1 cellular context compared by ENCODE assay signal in the genomic region with DNA sequence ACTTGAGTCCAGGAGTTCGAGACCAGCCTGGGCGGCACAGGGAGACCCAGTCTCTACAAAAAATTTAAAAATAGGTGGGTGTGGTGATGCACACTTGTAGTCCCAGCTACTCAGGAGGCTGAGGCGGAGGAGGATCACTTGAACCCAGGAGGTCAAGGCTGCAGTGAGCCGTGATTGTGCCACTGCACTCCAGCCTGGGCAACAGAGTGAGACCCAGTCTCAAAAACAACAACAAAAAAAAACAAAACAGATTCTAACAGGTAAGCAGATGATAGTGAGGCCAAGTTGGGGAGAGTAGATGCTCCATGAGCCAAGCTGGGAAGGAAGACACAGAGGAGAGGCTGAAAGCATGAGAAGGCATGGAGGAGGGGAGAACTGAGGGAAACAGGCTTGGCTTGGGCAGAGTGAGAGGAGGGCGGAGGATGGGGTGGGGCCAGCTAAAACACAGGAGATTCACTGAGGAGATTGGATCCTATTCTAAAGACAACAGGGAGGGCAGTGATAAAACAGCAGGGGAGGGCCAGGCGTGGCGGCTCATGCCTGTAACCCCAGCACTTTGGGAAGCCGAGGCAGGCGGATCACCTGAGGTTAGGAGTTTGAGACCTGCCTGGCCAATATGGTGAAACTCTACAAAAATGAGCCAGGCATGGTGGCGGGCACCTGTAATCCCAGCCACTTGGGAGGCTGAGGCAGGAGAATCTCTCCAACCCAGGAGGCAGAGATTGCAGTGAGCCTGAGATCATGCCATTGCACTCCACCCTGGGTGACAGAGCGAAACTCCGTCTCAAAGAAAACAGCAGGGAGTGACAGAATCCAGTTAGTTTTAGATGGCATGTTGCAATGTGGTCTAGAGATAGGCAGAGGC.
A peak's percentile ranks its signal among the peaks of the same experiment; 100 is the strongest.
TF ChIP-seq lines count a peak whose summit lies in the region.

No MANE protein-coding gene starts in this region.

TF ChIP-seq in HEK293, 187 proteins besides CTCF, POLR2A, EP300 and RAD21 (continued from another document and continues in another):
- TF ChIP-seq, protein P1, sequence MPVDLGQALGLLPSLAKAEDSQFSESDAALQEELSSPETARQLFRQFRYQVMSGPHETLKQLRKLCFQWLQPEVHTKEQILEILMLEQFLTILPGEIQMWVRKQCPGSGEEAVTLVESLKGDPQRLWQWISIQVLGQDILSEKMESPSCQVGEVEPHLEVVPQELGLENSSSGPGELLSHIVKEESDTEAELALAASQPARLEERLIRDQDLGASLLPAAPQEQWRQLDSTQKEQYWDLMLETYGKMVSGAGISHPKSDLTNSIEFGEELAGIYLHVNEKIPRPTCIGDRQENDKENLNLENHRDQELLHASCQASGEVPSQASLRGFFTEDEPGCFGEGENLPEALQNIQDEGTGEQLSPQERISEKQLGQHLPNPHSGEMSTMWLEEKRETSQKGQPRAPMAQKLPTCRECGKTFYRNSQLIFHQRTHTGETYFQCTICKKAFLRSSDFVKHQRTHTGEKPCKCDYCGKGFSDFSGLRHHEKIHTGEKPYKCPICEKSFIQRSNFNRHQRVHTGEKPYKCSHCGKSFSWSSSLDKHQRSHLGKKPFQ (tag by site-specific recombination; IDR thresholded peaks at IDR 0.05), result 0 out of 2 replicates have a peak, but pooled peaks have one; percentile 22
- TF ChIP-seq, protein P2, sequence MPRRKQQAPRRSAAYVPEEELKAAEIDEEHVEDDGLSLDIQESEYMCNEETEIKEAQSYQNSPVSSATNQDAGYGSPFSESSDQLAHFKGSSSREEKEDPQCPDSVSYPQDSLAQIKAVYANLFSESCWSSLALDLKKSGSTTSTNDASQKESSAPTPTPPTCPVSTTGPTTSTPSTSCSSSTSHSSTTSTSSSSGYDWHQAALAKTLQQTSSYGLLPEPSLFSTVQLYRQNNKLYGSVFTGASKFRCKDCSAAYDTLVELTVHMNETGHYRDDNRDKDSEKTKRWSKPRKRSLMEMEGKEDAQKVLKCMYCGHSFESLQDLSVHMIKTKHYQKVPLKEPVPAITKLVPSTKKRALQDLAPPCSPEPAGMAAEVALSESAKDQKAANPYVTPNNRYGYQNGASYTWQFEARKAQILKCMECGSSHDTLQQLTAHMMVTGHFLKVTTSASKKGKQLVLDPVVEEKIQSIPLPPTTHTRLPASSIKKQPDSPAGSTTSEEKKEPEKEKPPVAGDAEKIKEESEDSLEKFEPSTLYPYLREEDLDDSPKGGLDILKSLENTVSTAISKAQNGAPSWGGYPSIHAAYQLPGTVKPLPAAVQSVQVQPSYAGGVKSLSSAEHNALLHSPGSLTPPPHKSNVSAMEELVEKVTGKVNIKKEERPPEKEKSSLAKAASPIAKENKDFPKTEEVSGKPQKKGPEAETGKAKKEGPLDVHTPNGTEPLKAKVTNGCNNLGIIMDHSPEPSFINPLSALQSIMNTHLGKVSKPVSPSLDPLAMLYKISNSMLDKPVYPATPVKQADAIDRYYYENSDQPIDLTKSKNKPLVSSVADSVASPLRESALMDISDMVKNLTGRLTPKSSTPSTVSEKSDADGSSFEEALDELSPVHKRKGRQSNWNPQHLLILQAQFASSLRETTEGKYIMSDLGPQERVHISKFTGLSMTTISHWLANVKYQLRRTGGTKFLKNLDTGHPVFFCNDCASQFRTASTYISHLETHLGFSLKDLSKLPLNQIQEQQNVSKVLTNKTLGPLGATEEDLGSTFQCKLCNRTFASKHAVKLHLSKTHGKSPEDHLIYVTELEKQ (tag by site-specific recombination; IDR thresholded peaks at IDR 0.05; ENCODE audit: borderline replicate concordance), result no peak
- no peak for TF ChIP-seq SALL2 (tag by site-specific recombination; IDR thresholded peaks at IDR 0.05; ENCODE audit: borderline replicate concordance)
- TF ChIP-seq ZNF426 (tag by site-specific recombination; IDR thresholded peaks at IDR 0.05), result no peak
- TF ChIP-seq ZNF292 (tag by site-specific recombination; IDR thresholded peaks at IDR 0.05; ENCODE audit: borderline replicate concordance, low read depth), result no peak
- TF ChIP-seq ZNF571 (tag by site-specific recombination; IDR thresholded peaks at IDR 0.05), result no peak
- no peak for TF ChIP-seq ZNF366 (tag by site-specific recombination; conservative IDR thresholded peaks at IDR 0.05)
- no peak for TF ChIP-seq ZNF830 (tag by site-specific recombination; IDR thresholded peaks at IDR 0.05; ENCODE audit: low read depth)
- TF ChIP-seq SP7 (tag by site-specific recombination; IDR thresholded peaks at IDR 0.05), result 0 out of 2 replicates have a peak, but pooled peaks have one; percentile 17
- TF ChIP-seq ZNF48 (tag by site-specific recombination; IDR thresholded peaks at IDR 0.05), result no peak
- TF ChIP-seq ZNF138 (tag by site-specific recombination; IDR thresholded peaks at IDR 0.05; ENCODE audit: borderline replicate concordance), result no peak
- TF ChIP-seq, protein P3, sequence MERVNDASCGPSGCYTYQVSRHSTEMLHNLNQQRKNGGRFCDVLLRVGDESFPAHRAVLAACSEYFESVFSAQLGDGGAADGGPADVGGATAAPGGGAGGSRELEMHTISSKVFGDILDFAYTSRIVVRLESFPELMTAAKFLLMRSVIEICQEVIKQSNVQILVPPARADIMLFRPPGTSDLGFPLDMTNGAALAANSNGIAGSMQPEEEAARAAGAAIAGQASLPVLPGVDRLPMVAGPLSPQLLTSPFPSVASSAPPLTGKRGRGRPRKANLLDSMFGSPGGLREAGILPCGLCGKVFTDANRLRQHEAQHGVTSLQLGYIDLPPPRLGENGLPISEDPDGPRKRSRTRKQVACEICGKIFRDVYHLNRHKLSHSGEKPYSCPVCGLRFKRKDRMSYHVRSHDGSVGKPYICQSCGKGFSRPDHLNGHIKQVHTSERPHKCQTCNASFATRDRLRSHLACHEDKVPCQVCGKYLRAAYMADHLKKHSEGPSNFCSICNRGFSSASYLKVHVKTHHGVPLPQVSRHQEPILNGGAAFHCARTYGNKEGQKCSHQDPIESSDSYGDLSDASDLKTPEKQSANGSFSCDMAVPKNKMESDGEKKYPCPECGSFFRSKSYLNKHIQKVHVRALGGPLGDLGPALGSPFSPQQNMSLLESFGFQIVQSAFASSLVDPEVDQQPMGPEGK (tag by site-specific recombination; IDR thresholded peaks at IDR 0.05), result no peak
- TF ChIP-seq, protein P4, sequence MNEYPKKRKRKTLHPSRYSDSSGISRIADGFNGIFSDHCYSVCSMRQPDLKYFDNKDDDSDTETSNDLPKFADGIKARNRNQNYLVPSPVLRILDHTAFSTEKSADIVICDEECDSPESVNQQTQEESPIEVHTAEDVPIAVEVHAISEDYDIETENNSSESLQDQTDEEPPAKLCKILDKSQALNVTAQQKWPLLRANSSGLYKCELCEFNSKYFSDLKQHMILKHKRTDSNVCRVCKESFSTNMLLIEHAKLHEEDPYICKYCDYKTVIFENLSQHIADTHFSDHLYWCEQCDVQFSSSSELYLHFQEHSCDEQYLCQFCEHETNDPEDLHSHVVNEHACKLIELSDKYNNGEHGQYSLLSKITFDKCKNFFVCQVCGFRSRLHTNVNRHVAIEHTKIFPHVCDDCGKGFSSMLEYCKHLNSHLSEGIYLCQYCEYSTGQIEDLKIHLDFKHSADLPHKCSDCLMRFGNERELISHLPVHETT (tag by site-specific recombination; IDR thresholded peaks at IDR 0.05), result no peak
- TF ChIP-seq ZNF223 (tag by site-specific recombination; IDR thresholded peaks at IDR 0.05), result no peak
- no peak for TF ChIP-seq SETDB1 (IDR thresholded peaks at IDR 0.05; ENCODE audit: insufficient read length, low read length)
- TF ChIP-seq, protein P5, sequence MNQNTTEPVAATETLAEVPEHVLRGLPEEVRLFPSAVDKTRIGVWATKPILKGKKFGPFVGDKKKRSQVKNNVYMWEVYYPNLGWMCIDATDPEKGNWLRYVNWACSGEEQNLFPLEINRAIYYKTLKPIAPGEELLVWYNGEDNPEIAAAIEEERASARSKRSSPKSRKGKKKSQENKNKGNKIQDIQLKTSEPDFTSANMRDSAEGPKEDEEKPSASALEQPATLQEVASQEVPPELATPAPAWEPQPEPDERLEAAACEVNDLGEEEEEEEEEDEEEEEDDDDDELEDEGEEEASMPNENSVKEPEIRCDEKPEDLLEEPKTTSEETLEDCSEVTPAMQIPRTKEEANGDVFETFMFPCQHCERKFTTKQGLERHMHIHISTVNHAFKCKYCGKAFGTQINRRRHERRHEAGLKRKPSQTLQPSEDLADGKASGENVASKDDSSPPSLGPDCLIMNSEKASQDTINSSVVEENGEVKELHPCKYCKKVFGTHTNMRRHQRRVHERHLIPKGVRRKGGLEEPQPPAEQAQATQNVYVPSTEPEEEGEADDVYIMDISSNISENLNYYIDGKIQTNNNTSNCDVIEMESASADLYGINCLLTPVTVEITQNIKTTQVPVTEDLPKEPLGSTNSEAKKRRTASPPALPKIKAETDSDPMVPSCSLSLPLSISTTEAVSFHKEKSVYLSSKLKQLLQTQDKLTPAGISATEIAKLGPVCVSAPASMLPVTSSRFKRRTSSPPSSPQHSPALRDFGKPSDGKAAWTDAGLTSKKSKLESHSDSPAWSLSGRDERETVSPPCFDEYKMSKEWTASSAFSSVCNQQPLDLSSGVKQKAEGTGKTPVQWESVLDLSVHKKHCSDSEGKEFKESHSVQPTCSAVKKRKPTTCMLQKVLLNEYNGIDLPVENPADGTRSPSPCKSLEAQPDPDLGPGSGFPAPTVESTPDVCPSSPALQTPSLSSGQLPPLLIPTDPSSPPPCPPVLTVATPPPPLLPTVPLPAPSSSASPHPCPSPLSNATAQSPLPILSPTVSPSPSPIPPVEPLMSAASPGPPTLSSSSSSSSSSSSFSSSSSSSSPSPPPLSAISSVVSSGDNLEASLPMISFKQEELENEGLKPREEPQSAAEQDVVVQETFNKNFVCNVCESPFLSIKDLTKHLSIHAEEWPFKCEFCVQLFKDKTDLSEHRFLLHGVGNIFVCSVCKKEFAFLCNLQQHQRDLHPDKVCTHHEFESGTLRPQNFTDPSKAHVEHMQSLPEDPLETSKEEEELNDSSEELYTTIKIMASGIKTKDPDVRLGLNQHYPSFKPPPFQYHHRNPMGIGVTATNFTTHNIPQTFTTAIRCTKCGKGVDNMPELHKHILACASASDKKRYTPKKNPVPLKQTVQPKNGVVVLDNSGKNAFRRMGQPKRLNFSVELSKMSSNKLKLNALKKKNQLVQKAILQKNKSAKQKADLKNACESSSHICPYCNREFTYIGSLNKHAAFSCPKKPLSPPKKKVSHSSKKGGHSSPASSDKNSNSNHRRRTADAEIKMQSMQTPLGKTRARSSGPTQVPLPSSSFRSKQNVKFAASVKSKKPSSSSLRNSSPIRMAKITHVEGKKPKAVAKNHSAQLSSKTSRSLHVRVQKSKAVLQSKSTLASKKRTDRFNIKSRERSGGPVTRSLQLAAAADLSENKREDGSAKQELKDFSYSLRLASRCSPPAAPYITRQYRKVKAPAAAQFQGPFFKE (tag by site-specific recombination; IDR thresholded peaks at IDR 0.05; ENCODE audit: borderline replicate concordance), result no peak
- TF ChIP-seq, protein P6, sequence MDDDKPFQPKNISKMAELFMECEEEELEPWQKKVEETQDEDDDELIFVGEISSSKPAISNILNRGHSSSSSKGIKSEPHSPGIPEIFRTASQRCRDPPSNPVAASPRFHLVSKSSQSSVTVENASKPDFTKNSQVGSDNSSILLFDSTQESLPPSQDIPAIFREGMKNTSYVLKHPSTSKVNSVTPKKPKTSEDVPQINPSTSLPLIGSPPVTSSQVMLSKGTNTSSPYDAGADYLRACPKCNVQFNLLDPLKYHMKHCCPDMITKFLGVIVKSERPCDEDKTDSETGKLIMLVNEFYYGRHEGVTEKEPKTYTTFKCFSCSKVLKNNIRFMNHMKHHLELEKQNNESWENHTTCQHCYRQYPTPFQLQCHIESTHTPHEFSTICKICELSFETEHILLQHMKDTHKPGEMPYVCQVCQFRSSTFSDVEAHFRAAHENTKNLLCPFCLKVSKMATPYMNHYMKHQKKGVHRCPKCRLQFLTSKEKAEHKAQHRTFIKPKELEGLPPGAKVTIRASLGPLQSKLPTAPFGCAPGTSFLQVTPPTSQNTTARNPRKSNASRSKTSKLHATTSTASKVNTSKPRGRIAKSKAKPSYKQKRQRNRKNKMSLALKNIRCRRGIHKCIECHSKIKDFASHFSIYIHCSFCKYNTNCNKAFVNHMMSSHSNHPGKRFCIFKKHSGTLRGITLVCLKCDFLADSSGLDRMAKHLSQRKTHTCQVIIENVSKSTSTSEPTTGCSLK (tag by site-specific recombination; IDR thresholded peaks at IDR 0.05), result no peak
- TF ChIP-seq HOXA7 (CRISPR knock-in tag; IDR thresholded peaks at IDR 0.05; ENCODE audit: borderline replicate concordance), result no peak
- TF ChIP-seq, protein P7, sequence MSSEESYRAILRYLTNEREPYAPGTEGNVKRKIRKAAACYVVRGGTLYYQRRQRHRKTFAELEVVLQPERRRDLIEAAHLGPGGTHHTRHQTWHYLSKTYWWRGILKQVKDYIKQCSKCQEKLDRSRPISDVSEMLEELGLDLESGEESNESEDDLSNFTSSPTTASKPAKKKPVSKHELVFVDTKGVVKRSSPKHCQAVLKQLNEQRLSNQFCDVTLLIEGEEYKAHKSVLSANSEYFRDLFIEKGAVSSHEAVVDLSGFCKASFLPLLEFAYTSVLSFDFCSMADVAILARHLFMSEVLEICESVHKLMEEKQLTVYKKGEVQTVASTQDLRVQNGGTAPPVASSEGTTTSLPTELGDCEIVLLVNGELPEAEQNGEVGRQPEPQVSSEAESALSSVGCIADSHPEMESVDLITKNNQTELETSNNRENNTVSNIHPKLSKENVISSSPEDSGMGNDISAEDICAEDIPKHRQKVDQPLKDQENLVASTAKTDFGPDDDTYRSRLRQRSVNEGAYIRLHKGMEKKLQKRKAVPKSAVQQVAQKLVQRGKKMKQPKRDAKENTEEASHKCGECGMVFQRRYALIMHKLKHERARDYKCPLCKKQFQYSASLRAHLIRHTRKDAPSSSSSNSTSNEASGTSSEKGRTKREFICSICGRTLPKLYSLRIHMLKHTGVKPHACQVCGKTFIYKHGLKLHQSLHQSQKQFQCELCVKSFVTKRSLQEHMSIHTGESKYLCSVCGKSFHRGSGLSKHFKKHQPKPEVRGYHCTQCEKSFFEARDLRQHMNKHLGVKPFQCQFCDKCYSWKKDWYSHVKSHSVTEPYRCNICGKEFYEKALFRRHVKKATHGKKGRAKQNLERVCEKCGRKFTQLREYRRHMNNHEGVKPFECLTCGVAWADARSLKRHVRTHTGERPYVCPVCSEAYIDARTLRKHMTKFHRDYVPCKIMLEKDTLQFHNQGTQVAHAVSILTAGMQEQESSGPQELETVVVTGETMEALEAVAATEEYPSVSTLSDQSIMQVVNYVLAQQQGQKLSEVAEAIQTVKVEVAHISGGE (tag by site-specific recombination; conservative IDR thresholded peaks at IDR 0.05; ENCODE audit: low read depth), result no peak
- no peak for TF ChIP-seq SP2 (tag by site-specific recombination; IDR thresholded peaks at IDR 0.05)
